Comparison of ENCODE assay signal across 1 cellular context in genomic region chr17:42179911-42180410, GRCh38.
A peak's percentile ranks its signal among the peaks of the same experiment; 100 is the strongest.
TF ChIP-seq lines count a peak whose summit lies in the region.

No MANE protein-coding gene starts in this region.

TF ChIP-seq in HepG2, 621 proteins besides CTCF, POLR2A, EP300 and RAD21 (continued from another document and continues in another):
- TF ChIP-seq FOXP4 (CRISPR knock-in tag; IDR thresholded peaks at IDR 0.05) (peak; percentile 73; the same call in 1 of the 2 replicates), ZNF138 (CRISPR knock-in tag; IDR thresholded peaks at IDR 0.05; ENCODE audit: low read depth) (peak; percentile 92), BCL6 (CRISPR knock-in tag; IDR thresholded peaks at IDR 0.05) (peak; percentile 45; the same call in 1 of the 2 replicates), AGO2 (optimal IDR thresholded peaks at IDR 0.05; ENCODE audit: low read depth, low read length) (no peak), ZSCAN31 (CRISPR knock-in tag; IDR thresholded peaks at IDR 0.05; ENCODE audit: low read depth) (peak; percentile 96), FOXC1 (CRISPR knock-in tag; IDR thresholded peaks at IDR 0.05; ENCODE audit: borderline replicate concordance) (peak; percentile 82; the same call in 1 of the 2 replicates), ZNF136 (CRISPR knock-in tag; IDR thresholded peaks at IDR 0.05; ENCODE audit: low read depth) (no peak), ZFAT (CRISPR knock-in tag; conservative IDR thresholded peaks at IDR 0.05) (0 out of 2 replicates have a peak, but pooled peaks have one; percentile 55), TMF1 (CRISPR knock-in tag; IDR thresholded peaks at IDR 0.05; ENCODE audit: low read depth) (peak; percentile 82; the same call in 1 of the 2 replicates), RELA (CRISPR knock-in tag; IDR thresholded peaks at IDR 0.05) (0 out of 2 replicates have a peak, but pooled peaks have one; percentile 60), ZC3H13 (CRISPR knock-in tag; IDR thresholded peaks at IDR 0.05) (no peak), HDAC2 (CRISPR knock-in tag; IDR thresholded peaks at IDR 0.05) (peak; percentile 73; the same call in 1 of the 2 replicates), SALL1 (CRISPR knock-in tag; IDR thresholded peaks at IDR 0.05) (peak; percentile 93), ZNF766 (CRISPR knock-in tag; IDR thresholded peaks at IDR 0.05; ENCODE audit: borderline replicate concordance) (peak; percentile 96), ZNF724P (CRISPR knock-in tag; IDR thresholded peaks at IDR 0.05; ENCODE audit: borderline replicate concordance) (0 out of 2 replicates have a peak, but pooled peaks have one; percentile 43), ZNF510 (CRISPR knock-in tag; IDR thresholded peaks at IDR 0.05; ENCODE audit: low read depth) (peak; percentile 65; the same call in 1 of the 2 replicates), ZNF101 (CRISPR knock-in tag; IDR thresholded peaks at IDR 0.05; ENCODE audit: borderline replicate concordance, low read depth) (no peak), NONO (IDR thresholded peaks at IDR 0.05) (no peak), NONO (CRISPR knock-in tag; conservative IDR thresholded peaks at IDR 0.05) (no peak), JUNB (CRISPR knock-in tag; IDR thresholded peaks at IDR 0.05; ENCODE audit: borderline replicate concordance) (peak; percentile 71; the same call in 1 of the 2 replicates), XBP1 (CRISPR knock-in tag; IDR thresholded peaks at IDR 0.05) (peak; percentile 84; the same call in 1 of the 2 replicates), HHEX (CRISPR knock-in tag; IDR thresholded peaks at IDR 0.05) (no peak), CAMTA2 (CRISPR knock-in tag; IDR thresholded peaks at IDR 0.05; ENCODE audit: borderline replicate concordance) (no peak), ZNF800 (CRISPR knock-in tag; IDR thresholded peaks at IDR 0.05) (0 out of 2 replicates have a peak, but pooled peaks have one; percentile 74), ZNF225 (CRISPR knock-in tag; IDR thresholded peaks at IDR 0.05) (no peak), SNAI1 (CRISPR knock-in tag; IDR thresholded peaks at IDR 0.05; ENCODE audit: borderline replicate concordance) (no peak; the same call in 1 of the 2 replicates), NR3C1 (CRISPR knock-in tag; IDR thresholded peaks at IDR 0.05) (no peak), MYNN (CRISPR knock-in tag; IDR thresholded peaks at IDR 0.05; ENCODE audit: low read depth) (peak; percentile 94; the same call in 1 of the 2 replicates), FOXA1 (IDR thresholded peaks at IDR 0.05) (no peak), FOXA1 (CRISPR knock-in tag; IDR thresholded peaks at IDR 0.05) (no peak), ZNF75D (CRISPR knock-in tag; IDR thresholded peaks at IDR 0.05; ENCODE audit: borderline replicate concordance) (peak; percentile 49; the same call in 1 of the 2 replicates), NFE2L2 (IDR thresholded peaks at IDR 0.05; ENCODE audit: low read length) (no peak), ZNF598 (CRISPR knock-in tag; IDR thresholded peaks at IDR 0.05; ENCODE audit: borderline replicate concordance) (no peak), HOXA9 (CRISPR knock-in tag; IDR thresholded peaks at IDR 0.05; ENCODE audit: borderline replicate concordance) (no peak; the same call in 1 of the 2 replicates), MLX (CRISPR knock-in tag; IDR thresholded peaks at IDR 0.05) (0 out of 2 replicates have a peak, but pooled peaks have one; percentile 40), TBX2 (CRISPR knock-in tag; IDR thresholded peaks at IDR 0.05; ENCODE audit: borderline replicate concordance) (peak; percentile 78; the same call in 1 of the 2 replicates), SNAPC4 (CRISPR knock-in tag; IDR thresholded peaks at IDR 0.05) (no peak), ZBTB3 (CRISPR knock-in tag; IDR thresholded peaks at IDR 0.05; ENCODE audit: borderline replicate concordance, low read depth) (no peak; the same call in 1 of the 2 replicates), ZNF850 (CRISPR knock-in tag; conservative IDR thresholded peaks at IDR 0.05) (no peak), GMEB2 (CRISPR knock-in tag; IDR thresholded peaks at IDR 0.05; ENCODE audit: low read depth) (no peak), EZH2 (conservative IDR thresholded peaks at IDR 0.05; ENCODE audit: low read depth, low read length) (no peak)
- TF ChIP-seq, protein P1, sequence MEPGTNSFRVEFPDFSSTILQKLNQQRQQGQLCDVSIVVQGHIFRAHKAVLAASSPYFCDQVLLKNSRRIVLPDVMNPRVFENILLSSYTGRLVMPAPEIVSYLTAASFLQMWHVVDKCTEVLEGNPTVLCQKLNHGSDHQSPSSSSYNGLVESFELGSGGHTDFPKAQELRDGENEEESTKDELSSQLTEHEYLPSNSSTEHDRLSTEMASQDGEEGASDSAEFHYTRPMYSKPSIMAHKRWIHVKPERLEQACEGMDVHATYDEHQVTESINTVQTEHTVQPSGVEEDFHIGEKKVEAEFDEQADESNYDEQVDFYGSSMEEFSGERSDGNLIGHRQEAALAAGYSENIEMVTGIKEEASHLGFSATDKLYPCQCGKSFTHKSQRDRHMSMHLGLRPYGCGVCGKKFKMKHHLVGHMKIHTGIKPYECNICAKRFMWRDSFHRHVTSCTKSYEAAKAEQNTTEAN (CRISPR knock-in tag; conservative IDR thresholded peaks at IDR 0.05), result peak; percentile 94
- TF ChIP-seq, protein P2, sequence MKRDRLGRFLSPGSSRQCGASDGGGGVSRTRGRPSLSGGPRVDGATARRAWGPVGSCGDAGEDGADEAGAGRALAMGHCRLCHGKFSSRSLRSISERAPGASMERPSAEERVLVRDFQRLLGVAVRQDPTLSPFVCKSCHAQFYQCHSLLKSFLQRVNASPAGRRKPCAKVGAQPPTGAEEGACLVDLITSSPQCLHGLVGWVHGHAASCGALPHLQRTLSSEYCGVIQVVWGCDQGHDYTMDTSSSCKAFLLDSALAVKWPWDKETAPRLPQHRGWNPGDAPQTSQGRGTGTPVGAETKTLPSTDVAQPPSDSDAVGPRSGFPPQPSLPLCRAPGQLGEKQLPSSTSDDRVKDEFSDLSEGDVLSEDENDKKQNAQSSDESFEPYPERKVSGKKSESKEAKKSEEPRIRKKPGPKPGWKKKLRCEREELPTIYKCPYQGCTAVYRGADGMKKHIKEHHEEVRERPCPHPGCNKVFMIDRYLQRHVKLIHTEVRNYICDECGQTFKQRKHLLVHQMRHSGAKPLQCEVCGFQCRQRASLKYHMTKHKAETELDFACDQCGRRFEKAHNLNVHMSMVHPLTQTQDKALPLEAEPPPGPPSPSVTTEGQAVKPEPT (CRISPR knock-in tag; IDR thresholded peaks at IDR 0.05; ENCODE audit: low read depth), result peak; percentile 80
- TF ChIP-seq, protein P3, sequence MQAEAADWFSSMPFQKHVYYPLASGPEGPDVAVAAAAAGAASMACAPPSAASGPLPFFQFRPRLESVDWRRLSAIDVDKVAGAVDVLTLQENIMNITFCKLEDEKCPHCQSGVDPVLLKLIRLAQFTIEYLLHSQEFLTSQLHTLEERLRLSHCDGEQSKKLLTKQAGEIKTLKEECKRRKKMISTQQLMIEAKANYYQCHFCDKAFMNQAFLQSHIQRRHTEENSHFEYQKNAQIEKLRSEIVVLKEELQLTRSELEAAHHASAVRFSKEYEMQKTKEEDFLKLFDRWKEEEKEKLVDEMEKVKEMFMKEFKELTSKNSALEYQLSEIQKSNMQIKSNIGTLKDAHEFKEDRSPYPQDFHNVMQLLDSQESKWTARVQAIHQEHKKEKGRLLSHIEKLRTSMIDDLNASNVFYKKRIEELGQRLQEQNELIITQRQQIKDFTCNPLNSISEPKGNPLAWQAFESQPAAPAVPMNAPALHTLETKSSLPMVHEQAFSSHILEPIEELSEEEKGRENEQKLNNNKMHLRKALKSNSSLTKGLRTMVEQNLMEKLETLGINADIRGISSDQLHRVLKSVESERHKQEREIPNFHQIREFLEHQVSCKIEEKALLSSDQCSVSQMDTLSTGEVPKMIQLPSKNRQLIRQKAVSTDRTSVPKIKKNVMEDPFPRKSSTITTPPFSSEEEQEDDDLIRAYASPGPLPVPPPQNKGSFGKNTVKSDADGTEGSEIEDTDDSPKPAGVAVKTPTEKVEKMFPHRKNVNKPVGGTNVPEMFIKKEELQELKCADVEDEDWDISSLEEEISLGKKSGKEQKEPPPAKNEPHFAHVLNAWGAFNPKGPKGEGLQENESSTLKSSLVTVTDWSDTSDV (CRISPR knock-in tag; IDR thresholded peaks at IDR 0.05), result peak; percentile 32
